ENCODE assay signal across 1 cellular context in genomic region chr16:15754821-15755534, GRCh38.
A peak's percentile ranks its signal among the peaks of the same experiment; 100 is the strongest.
TF ChIP-seq lines count a peak whose summit lies in the region.

No MANE protein-coding gene starts in this region.

TF ChIP-seq in HepG2, 621 proteins besides CTCF, POLR2A, EP300 and RAD21 (continued from another document):
- TF ChIP-seq ZBTB43 (CRISPR knock-in tag; conservative IDR thresholded peaks at IDR 0.05), result no peak
- TF ChIP-seq CREB1 (IDR thresholded peaks at IDR 0.05), result peak; percentile 54; the same call in 1 of the 2 replicates
- TF ChIP-seq CREB1 (CRISPR knock-in tag; IDR thresholded peaks at IDR 0.05), result no peak
